In genomic region chr11:76745059-76745376, GRCh38 we compare ENCODE assay signal across 18 cellular contexts.
"Had no signal": no experiment of that assay in that cellular context is flagged by ENCODE, and none has a peak within 500 bp of the region (broad histone marks: within the 10 kb centered on the region; RNA-seq: fewer than 3 reads in every experiment).

No MANE protein-coding gene starts in this region.

- H3K27ac ChIP-seq: brain microvascular endothelial cell, coronary artery, esophagus muscularis mucosa, neural progenitor cell, right atrium auricular region, thoracic aorta, upper lobe of right lung had no signal

- H3K4me1 ChIP-seq: right atrium auricular region had no signal

- H3K9ac ChIP-seq: neural progenitor cell had no signal

- H2AFZ ChIP-seq: neural progenitor cell had no signal

- H3K4me2 ChIP-seq: neural progenitor cell had no signal

- ATAC-seq: activated CD4-positive, CD25-positive, alpha-beta regulatory T cell treated with anti-CD3 and anti-CD28 coated beads, Interleukin-2, amount 50 U/mL, for 24 hours; activated CD8-positive, alpha-beta T cell treated with anti-CD3 and anti-CD28 coated beads, Interleukin-2, amount 10 ng/mL, durations not matched to agents 7 days and 5 days; activated T-cell treated with anti-CD3 and anti-CD28 coated beads, Interleukin-2, amount 50 U/mL, for 4 hours; stimulated activated naive CD8-positive, alpha-beta T cell treated with anti-CD3 and anti-CD28 coated beads, Interleukin-15, amount 100 ng/mL, for 72 hours had no signal

- H3K4me3 ChIP-seq: coronary artery, esophagus muscularis mucosa, lung, neural progenitor cell, right atrium auricular region, thoracic aorta, upper lobe of right lung had no signal

- H3K36me3 ChIP-seq: brain microvascular endothelial cell, esophagus muscularis mucosa, neural progenitor cell, right atrium auricular region, thoracic aorta, upper lobe of right lung had no signal

- H3K27me3 ChIP-seq: brain microvascular endothelial cell, esophagus muscularis mucosa, neural progenitor cell, right atrium auricular region, upper lobe of right lung had no signal

- DNase-seq: activated CD4-positive, alpha-beta T cell treated with anti-CD3 and anti-CD28 coated beads, Interleukin-2, amount 10 ng/mL, durations not matched to agents 7 days and 5 days; activated CD8-positive, alpha-beta memory T cell treated with anti-CD3 and anti-CD28 coated beads, Interleukin-2, amount 50 U/mL, for 4 hours; activated CD8-positive, alpha-beta T cell treated with anti-CD3 and anti-CD28 coated beads, Interleukin-2, amount 10 ng/mL, durations not matched to agents 7 days and 5 days; activated naive CD4-positive, alpha-beta T cell treated with anti-CD3 and anti-CD28 coated beads for 36 hours; activated T-cell treated with anti-CD3 and anti-CD28 coated beads, Interleukin-2, amount 50 U/mL, for 4 hours; effector CD4-positive, alpha-beta T cell; midbrain; stimulated activated CD4-positive, alpha-beta T cell treated with anti-CD3 and anti-CD28 coated beads, Interleukin-2, amount 100 ng/mL, for 48 hours; stimulated activated naive CD8-positive, alpha-beta T cell treated with anti-CD3 and anti-CD28 coated beads, Interleukin-15, amount 100 ng/mL, for 72 hours had no signal

- H3K9me3 ChIP-seq: esophagus muscularis mucosa, right atrium auricular region, thoracic aorta, upper lobe of right lung had no signal
